Comparison of ENCODE assay signal across 1 cellular context in genomic region chr2:112640467-112640799, GRCh38.
TF ChIP-seq lines count a peak whose summit lies in the region.

No MANE protein-coding gene starts in this region.

TF ChIP-seq in HepG2, 621 proteins besides CTCF, POLR2A, EP300 and RAD21:
- no peak for TF ChIP-seq ZSCAN31 (CRISPR knock-in tag; IDR thresholded peaks at IDR 0.05; ENCODE audit: low read depth)
- TF ChIP-seq HOXA7 (CRISPR knock-in tag; IDR thresholded peaks at IDR 0.05): no peak
- no peak for TF ChIP-seq ZNF20 (CRISPR knock-in tag; IDR thresholded peaks at IDR 0.05)
- TF ChIP-seq ZIK1 (CRISPR knock-in tag; IDR thresholded peaks at IDR 0.05; ENCODE audit: borderline replicate concordance, low read depth): no peak
- 0 out of 2 replicates have a peak, but pooled peaks have one; percentile 21 for TF ChIP-seq SALL1 (CRISPR knock-in tag; IDR thresholded peaks at IDR 0.05)
- TF ChIP-seq IKZF5 (CRISPR knock-in tag; IDR thresholded peaks at IDR 0.05): 0 out of 2 replicates have a peak, but pooled peaks have one; percentile 17
TF ChIP-seq in HepG2: peak in this region for 2.
